ENCODE assay signal across 16 cellular contexts in the genomic region with DNA sequence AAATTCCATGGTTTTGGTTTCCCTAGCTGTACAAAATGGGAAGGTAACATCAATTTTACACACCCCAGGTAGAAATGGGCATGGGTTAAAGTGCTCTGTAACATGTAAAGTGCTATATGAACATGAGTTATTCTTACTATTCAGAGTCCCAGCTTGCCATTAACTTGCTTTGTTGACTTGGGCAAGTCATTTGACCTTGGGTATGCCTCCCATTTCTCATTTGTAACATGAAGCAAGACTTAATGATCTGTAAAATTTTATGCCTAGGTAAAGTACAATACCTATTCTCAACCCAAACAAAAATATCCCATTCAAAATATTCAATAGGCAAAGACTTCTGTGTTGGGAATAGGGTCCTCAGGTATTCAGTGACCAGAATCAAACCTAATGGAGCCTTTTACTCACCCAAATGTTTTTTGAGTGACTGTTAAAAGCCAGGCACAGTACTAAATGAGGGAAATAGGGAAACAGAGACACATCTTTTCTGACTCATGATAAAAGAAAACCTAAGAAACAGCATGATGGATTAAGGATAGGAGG.
"Had no signal": no experiment of that assay in that cellular context is flagged by ENCODE, and none has a peak within 500 bp of the region (broad histone marks: within the 10 kb centered on the region; RNA-seq: fewer than 3 reads in every experiment).

No MANE protein-coding gene starts in this region.

- H3K4me1 Mint-ChIP-seq: activated naive CD4-positive, alpha-beta T cell treated with anti-CD3 and anti-CD28 coated beads, Interleukin-2, amount 50 U/mL, for 24 hours had no signal

- H3K27ac Mint-ChIP-seq: activated naive CD4-positive, alpha-beta T cell treated with anti-CD3 and anti-CD28 coated beads, Interleukin-2, amount 50 U/mL, for 24 hours; dendritic cell treated with granulocyte-macrophage colony-stimulating factor and Interleukin-4, amounts not matched to agents 40 ng/mL and 50 ng/mL, for 4 days; stimulated activated naive CD8-positive, alpha-beta T cell treated with anti-CD3 and anti-CD28 coated beads, Interleukin-15, Interleukin-2, amounts not matched to agents 100 ng/mL and 50 ng/mL, for 24 hours; T-helper 2 cell treated with Interferon-gamma antibody and Interleukin-4, amounts not matched to agents 5 μg/mL and 100 μg/mL, for 36 hours had no signal

- FAIRE-seq: endometrium had no signal

- H3K9me3 Mint-ChIP-seq: activated naive CD4-positive, alpha-beta T cell treated with anti-CD3 and anti-CD28 coated beads, Interleukin-2, amount 50 U/mL, for 24 hours; brain; dendritic cell treated with granulocyte-macrophage colony-stimulating factor and Interleukin-4, amounts not matched to agents 40 ng/mL and 50 ng/mL, for 4 days; nephron progenitor cell; stimulated activated naive CD8-positive, alpha-beta T cell treated with anti-CD3 and anti-CD28 coated beads, Interleukin-15, Interleukin-2, amounts not matched to agents 100 ng/mL and 50 ng/mL, for 24 hours; T-helper 2 cell treated with Interferon-gamma antibody and Interleukin-4, amounts not matched to agents 5 μg/mL and 100 μg/mL, for 36 hours had no signal

- H3K36me3 Mint-ChIP-seq: activated naive CD4-positive, alpha-beta T cell treated with anti-CD3 and anti-CD28 coated beads, Interleukin-2, amount 50 U/mL, for 24 hours had no signal

- H3K27me3 Mint-ChIP-seq: brain; dendritic cell treated with granulocyte-macrophage colony-stimulating factor and Interleukin-4, amounts not matched to agents 40 ng/mL and 50 ng/mL, for 4 days had no signal

- DNase-seq: activated gamma-delta T cell treated with Interleukin-2 at 50 U/mL for 16 hours; activated T-cell treated with anti-CD3 and anti-CD28 coated beads, Interleukin-2, amount 50 U/mL, for 1 hour; aorta; effector CD4-positive, alpha-beta T cell; nucleus accumbens; stimulated activated CD4-positive, alpha-beta T cell treated with anti-CD3 and anti-CD28 coated beads, Interleukin-12 subunit alpha, Interleukin-12 subunit beta, amount 100 ng/mL, for 4 hours; stimulated activated CD4-positive, alpha-beta T cell treated with anti-CD3 and anti-CD28 coated beads, Interleukin-4, amount 100 ng/mL, for 4 hours; substantia nigra; tibial artery had no signal

- H3K4me3 Mint-ChIP-seq: activated naive CD4-positive, alpha-beta T cell treated with anti-CD3 and anti-CD28 coated beads, Interleukin-2, amount 50 U/mL, for 24 hours; brain; dendritic cell treated with granulocyte-macrophage colony-stimulating factor and Interleukin-4, amounts not matched to agents 40 ng/mL and 50 ng/mL, for 4 days; stimulated activated naive CD8-positive, alpha-beta T cell treated with anti-CD3 and anti-CD28 coated beads, Interleukin-15, Interleukin-2, amounts not matched to agents 100 ng/mL and 50 ng/mL, for 24 hours; T-helper 2 cell treated with Interferon-gamma antibody and Interleukin-4, amounts not matched to agents 5 μg/mL and 100 μg/mL, for 36 hours had no signal
